ENCODE assay signal across 1 cellular context in the genomic region with DNA sequence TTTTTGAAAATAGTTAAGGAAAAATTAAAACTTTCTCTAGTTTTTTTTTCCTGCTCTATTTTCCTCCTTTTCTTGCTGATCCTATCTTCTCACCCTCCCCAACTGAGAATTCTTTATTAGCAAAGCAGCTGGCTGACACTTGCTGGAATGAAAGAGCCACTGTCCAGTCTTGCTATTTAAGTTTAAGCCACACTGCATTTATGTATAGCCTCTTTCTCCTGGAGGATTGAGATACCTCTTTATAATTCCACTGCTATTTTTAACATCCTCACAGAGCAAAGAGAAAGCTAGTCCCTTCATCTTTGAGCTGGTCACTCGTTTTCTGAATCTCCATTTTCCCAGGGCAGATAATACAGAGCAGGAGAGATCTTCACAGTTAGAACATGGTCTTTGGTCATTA.
A peak's percentile ranks its signal among the peaks of the same experiment; 100 is the strongest.
TF ChIP-seq lines count a peak whose summit lies in the region.

No MANE protein-coding gene starts in this region.

TF ChIP-seq in K562, 482 proteins besides CTCF, POLR2A, EP300 and RAD21 (continued from another document):
- TF ChIP-seq, protein P1, sequence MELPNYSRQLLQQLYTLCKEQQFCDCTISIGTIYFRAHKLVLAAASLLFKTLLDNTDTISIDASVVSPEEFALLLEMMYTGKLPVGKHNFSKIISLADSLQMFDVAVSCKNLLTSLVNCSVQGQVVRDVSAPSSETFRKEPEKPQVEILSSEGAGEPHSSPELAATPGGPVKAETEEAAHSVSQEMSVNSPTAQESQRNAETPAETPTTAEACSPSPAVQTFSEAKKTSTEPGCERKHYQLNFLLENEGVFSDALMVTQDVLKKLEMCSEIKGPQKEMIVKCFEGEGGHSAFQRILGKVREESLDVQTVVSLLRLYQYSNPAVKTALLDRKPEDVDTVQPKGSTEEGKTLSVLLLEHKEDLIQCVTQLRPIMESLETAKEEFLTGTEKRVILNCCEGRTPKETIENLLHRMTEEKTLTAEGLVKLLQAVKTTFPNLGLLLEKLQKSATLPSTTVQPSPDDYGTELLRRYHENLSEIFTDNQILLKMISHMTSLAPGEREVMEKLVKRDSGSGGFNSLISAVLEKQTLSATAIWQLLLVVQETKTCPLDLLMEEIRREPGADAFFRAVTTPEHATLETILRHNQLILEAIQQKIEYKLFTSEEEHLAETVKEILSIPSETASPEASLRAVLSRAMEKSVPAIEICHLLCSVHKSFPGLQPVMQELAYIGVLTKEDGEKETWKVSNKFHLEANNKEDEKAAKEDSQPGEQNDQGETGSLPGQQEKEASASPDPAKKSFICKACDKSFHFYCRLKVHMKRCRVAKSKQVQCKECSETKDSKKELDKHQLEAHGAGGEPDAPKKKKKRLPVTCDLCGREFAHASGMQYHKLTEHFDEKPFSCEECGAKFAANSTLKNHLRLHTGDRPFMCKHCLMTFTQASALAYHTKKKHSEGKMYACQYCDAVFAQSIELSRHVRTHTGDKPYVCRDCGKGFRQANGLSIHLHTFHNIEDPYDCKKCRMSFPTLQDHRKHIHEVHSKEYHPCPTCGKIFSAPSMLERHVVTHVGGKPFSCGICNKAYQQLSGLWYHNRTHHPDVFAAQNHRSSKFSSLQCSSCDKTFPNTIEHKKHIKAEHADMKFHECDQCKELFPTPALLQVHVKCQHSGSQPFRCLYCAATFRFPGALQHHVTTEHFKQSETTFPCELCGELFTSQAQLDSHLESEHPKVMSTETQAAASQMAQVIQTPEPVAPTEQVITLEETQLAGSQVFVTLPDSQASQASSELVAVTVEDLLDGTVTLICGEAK (IDR thresholded peaks at IDR 0.05) = peak; percentile 68
- TF ChIP-seq, protein P1 (CRISPR knock-in tag; IDR thresholded peaks at IDR 0.05) = no peak
